Comparison of ENCODE assay signal across 2 cellular contexts in the genomic region with DNA sequence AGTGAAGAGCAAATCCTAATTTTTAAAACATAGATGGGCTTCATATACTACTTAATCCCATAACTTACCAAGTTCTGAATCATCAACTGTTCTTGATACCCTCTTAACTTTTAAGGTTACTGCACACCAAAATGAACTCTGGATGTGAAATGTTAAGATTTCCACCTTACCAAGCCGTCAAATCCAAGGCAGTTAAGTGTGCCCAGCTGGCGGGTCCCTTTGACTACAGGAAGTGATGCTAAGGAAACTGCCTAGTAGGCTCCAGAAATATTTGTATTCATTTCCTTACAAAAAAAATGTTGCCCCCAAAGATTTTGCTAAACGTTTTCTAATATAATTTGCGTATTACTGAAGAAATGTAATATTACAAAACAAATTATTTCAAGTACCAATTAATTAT.
TF ChIP-seq lines count a peak whose summit lies in the region.

No MANE protein-coding gene starts in this region.

TF ChIP-seq in HepG2, 621 proteins besides CTCF, POLR2A, EP300 and RAD21:
- no peak for TF ChIP-seq NCOA2 (CRISPR knock-in tag; IDR thresholded peaks at IDR 0.05)
- no peak for TF ChIP-seq KAT7 (CRISPR knock-in tag; IDR thresholded peaks at IDR 0.05; ENCODE audit: borderline replicate concordance)
- no peak for TF ChIP-seq ADNP (CRISPR knock-in tag; IDR thresholded peaks at IDR 0.05)
- no peak for TF ChIP-seq BORCS8-MEF2B (CRISPR knock-in tag; IDR thresholded peaks at IDR 0.05)
- TF ChIP-seq ZNF20 (CRISPR knock-in tag; IDR thresholded peaks at IDR 0.05), result no peak
- TF ChIP-seq, protein P1, sequence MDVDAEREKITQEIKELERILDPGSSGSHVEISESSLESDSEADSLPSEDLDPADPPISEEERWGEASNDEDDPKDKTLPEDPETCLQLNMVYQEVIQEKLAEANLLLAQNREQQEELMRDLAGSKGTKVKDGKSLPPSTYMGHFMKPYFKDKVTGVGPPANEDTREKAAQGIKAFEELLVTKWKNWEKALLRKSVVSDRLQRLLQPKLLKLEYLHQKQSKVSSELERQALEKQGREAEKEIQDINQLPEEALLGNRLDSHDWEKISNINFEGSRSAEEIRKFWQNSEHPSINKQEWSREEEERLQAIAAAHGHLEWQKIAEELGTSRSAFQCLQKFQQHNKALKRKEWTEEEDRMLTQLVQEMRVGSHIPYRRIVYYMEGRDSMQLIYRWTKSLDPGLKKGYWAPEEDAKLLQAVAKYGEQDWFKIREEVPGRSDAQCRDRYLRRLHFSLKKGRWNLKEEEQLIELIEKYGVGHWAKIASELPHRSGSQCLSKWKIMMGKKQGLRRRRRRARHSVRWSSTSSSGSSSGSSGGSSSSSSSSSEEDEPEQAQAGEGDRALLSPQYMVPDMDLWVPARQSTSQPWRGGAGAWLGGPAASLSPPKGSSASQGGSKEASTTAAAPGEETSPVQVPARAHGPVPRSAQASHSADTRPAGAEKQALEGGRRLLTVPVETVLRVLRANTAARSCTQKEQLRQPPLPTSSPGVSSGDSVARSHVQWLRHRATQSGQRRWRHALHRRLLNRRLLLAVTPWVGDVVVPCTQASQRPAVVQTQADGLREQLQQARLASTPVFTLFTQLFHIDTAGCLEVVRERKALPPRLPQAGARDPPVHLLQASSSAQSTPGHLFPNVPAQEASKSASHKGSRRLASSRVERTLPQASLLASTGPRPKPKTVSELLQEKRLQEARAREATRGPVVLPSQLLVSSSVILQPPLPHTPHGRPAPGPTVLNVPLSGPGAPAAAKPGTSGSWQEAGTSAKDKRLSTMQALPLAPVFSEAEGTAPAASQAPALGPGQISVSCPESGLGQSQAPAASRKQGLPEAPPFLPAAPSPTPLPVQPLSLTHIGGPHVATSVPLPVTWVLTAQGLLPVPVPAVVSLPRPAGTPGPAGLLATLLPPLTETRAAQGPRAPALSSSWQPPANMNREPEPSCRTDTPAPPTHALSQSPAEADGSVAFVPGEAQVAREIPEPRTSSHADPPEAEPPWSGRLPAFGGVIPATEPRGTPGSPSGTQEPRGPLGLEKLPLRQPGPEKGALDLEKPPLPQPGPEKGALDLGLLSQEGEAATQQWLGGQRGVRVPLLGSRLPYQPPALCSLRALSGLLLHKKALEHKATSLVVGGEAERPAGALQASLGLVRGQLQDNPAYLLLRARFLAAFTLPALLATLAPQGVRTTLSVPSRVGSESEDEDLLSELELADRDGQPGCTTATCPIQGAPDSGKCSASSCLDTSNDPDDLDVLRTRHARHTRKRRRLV (CRISPR knock-in tag; IDR thresholded peaks at IDR 0.05), result no peak
- TF ChIP-seq, protein P2, sequence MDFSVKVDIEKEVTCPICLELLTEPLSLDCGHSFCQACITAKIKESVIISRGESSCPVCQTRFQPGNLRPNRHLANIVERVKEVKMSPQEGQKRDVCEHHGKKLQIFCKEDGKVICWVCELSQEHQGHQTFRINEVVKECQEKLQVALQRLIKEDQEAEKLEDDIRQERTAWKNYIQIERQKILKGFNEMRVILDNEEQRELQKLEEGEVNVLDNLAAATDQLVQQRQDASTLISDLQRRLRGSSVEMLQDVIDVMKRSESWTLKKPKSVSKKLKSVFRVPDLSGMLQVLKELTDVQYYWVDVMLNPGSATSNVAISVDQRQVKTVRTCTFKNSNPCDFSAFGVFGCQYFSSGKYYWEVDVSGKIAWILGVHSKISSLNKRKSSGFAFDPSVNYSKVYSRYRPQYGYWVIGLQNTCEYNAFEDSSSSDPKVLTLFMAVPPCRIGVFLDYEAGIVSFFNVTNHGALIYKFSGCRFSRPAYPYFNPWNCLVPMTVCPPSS (IDR thresholded peaks at IDR 0.05), result no peak
- TF ChIP-seq TBX2 (CRISPR knock-in tag; IDR thresholded peaks at IDR 0.05; ENCODE audit: borderline replicate concordance), result no peak
- TF ChIP-seq EHMT2 (IDR thresholded peaks at IDR 0.05; ENCODE audit: borderline replicate concordance, low read depth, low read length), result no peak
- TF ChIP-seq ZNF788 (CRISPR knock-in tag; IDR thresholded peaks at IDR 0.05; ENCODE audit: borderline replicate concordance), result no peak
- TF ChIP-seq MYC (CRISPR knock-in tag; IDR thresholded peaks at IDR 0.05; ENCODE audit: borderline replicate concordance), result no peak
- TF ChIP-seq HNRNPLL (IDR thresholded peaks at IDR 0.05; ENCODE audit: low read depth, low read length, poor library complexity, severe bottlenecking), result no peak
- TF ChIP-seq ZNF737 (CRISPR knock-in tag; IDR thresholded peaks at IDR 0.05; ENCODE audit: borderline replicate concordance), result no peak
- no peak for TF ChIP-seq ZNF773 (CRISPR knock-in tag; IDR thresholded peaks at IDR 0.05; ENCODE audit: borderline replicate concordance)
- TF ChIP-seq, protein P3, sequence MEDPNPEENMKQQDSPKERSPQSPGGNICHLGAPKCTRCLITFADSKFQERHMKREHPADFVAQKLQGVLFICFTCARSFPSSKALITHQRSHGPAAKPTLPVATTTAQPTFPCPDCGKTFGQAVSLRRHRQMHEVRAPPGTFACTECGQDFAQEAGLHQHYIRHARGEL (CRISPR knock-in tag; IDR thresholded peaks at IDR 0.05), result no peak
- TF ChIP-seq ONECUT2 (CRISPR knock-in tag; IDR thresholded peaks at IDR 0.05), result no peak
- TF ChIP-seq JDP2 (CRISPR knock-in tag; IDR thresholded peaks at IDR 0.05; ENCODE audit: borderline replicate concordance), result no peak
- TF ChIP-seq ZNF446 (CRISPR knock-in tag; IDR thresholded peaks at IDR 0.05), result no peak
- no peak for TF ChIP-seq MAFG (CRISPR knock-in tag; IDR thresholded peaks at IDR 0.05)
- TF ChIP-seq SALL1 (CRISPR knock-in tag; IDR thresholded peaks at IDR 0.05), result no peak

TF ChIP-seq in endothelial cell of umbilical vein, 7 proteins besides CTCF, POLR2A, EP300 and RAD21:
- TF ChIP-seq, protein P4, sequence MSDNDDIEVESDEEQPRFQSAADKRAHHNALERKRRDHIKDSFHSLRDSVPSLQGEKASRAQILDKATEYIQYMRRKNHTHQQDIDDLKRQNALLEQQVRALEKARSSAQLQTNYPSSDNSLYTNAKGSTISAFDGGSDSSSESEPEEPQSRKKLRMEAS (IDR thresholded peaks at IDR 0.05; ENCODE audit: insufficient read depth, insufficient read length), result no peak
- no peak for TF ChIP-seq GATA2 (IDR thresholded peaks at IDR 0.05; ENCODE audit: insufficient read depth, insufficient read length, low read depth, low read length)
- TF ChIP-seq FOS (IDR thresholded peaks at IDR 0.05; ENCODE audit: borderline replicate concordance, insufficient read depth, low read length), result no peak
- no peak for TF ChIP-seq POLR2AphosphoS5 (IDR thresholded peaks at IDR 0.05; ENCODE audit: insufficient read depth, low read depth, low read length)
- no peak for TF ChIP-seq MYC (IDR thresholded peaks at IDR 0.05; ENCODE audit: low read depth, low read length)
- no peak for TF ChIP-seq EZH2 (IDR thresholded peaks at IDR 0.05; ENCODE audit: borderline replicate concordance, low read depth, low read length, severe bottlenecking)
- no peak for TF ChIP-seq JUN (IDR thresholded peaks at IDR 0.05; ENCODE audit: borderline replicate concordance, insufficient read depth, insufficient read length, low read depth)
TF ChIP-seq in endothelial cell of umbilical vein: peak in this region for 0.
